In genomic region chr15:67808821-67809220, GRCh38 we compare ENCODE assay signal across 26 cellular contexts. TPM values are rescaled to one million over a fixed set of nuclear protein-coding genes. Genes with fewer than 3 reads are reported as not detected.
"Had no signal": no experiment of that assay in that cellular context is flagged by ENCODE, and none has a peak within 500 bp of the region (broad histone marks: within the 10 kb centered on the region; RNA-seq: fewer than 3 reads in every experiment).

No MANE protein-coding gene starts in this region.

- H3K9me3 ChIP-seq: adrenal gland had no signal

- H3K27ac Mint-ChIP-seq: activated B cell treated with CpG ODN at 0.5 μM for 24 hours; activated CD4-positive, alpha-beta T cell treated with anti-CD3 and anti-CD28 coated beads, Interleukin-2, amount 10 ng/mL, durations not matched to agents 24 days and 14 days; activated naive CD8-positive, alpha-beta T cell treated with anti-CD3 and anti-CD28 coated beads, Interleukin-2, amount 10 ng/mL, durations not matched to agents 7 days and 5 days; activated T-helper 17 cell treated with anti-CD3 and anti-CD28 coated beads, Interleukin-2, amount 50 U/mL, for 72 hours; T-helper 1 cell treated with Interleukin-12 subunit alpha and Interleukin-12 subunit beta and Interleukin-4 antibody, amounts not matched to agents 30 μg/mL and 1 μg/mL, for 36 hours had no signal

- H3K36me3 ChIP-seq: adrenal gland had no signal

- H3K27me3 ChIP-seq: adrenal gland had no signal

- H3K4me1 Mint-ChIP-seq: activated CD4-positive, alpha-beta T cell treated with anti-CD3 and anti-CD28 coated beads, Interleukin-2, amount 10 ng/mL, durations not matched to agents 24 days and 14 days; activated T-helper 17 cell treated with anti-CD3 and anti-CD28 coated beads, Interleukin-2, amount 50 U/mL, for 72 hours had no signal

- H3K4me1 ChIP-seq: adrenal gland had no signal

- H3K27ac ChIP-seq: adrenal gland had no signal

- H3K36me3 Mint-ChIP-seq: activated naive CD8-positive, alpha-beta T cell treated with anti-CD3 and anti-CD28 coated beads, Interleukin-2, amount 10 ng/mL, durations not matched to agents 7 days and 5 days had no signal

- H3K4me3 ChIP-seq: adrenal gland, K562 had no signal

- H3K9me3 Mint-ChIP-seq: activated B cell treated with CpG ODN at 0.5 μM for 24 hours; activated CD4-positive, alpha-beta T cell treated with anti-CD3 and anti-CD28 coated beads, Interleukin-2, amount 10 ng/mL, durations not matched to agents 24 days and 14 days; activated naive CD8-positive, alpha-beta T cell treated with anti-CD3 and anti-CD28 coated beads, Interleukin-2, amount 10 ng/mL, durations not matched to agents 7 days and 5 days; activated T-helper 17 cell treated with anti-CD3 and anti-CD28 coated beads, Interleukin-2, amount 50 U/mL, for 72 hours; T-helper 1 cell treated with Interleukin-12 subunit alpha and Interleukin-12 subunit beta and Interleukin-4 antibody, amounts not matched to agents 30 μg/mL and 1 μg/mL, for 36 hours had no signal

- H3K4me3 Mint-ChIP-seq: activated B cell treated with CpG ODN at 0.5 μM for 24 hours; activated CD4-positive, alpha-beta T cell treated with anti-CD3 and anti-CD28 coated beads, Interleukin-2, amount 10 ng/mL, durations not matched to agents 24 days and 14 days; activated naive CD8-positive, alpha-beta T cell treated with anti-CD3 and anti-CD28 coated beads, Interleukin-2, amount 10 ng/mL, durations not matched to agents 7 days and 5 days; activated T-helper 17 cell treated with anti-CD3 and anti-CD28 coated beads, Interleukin-2, amount 50 U/mL, for 72 hours; T-helper 1 cell treated with Interleukin-12 subunit alpha and Interleukin-12 subunit beta and Interleukin-4 antibody, amounts not matched to agents 30 μg/mL and 1 μg/mL, for 36 hours had no signal

- DNase-seq: activated B cell treated with CpG ODN at 0.5 μM for 24 hours; activated CD4-positive, alpha-beta T cell treated with anti-CD3 and anti-CD28 coated beads for 1 hour; activated CD4-positive, alpha-beta T cell treated with anti-CD3 and anti-CD28 coated beads, Interleukin-2, amount 10 ng/mL, durations not matched to agents 24 days and 14 days; activated CD4-positive, alpha-beta T cell treated with anti-CD3 and anti-CD28 coated beads, Interleukin-2, amount 50 U/mL, for 48 hours; activated naive CD4-positive, alpha-beta T cell treated with anti-CD3 and anti-CD28 coated beads, Interleukin-2, amount 50 U/mL, for 16 hours; activated naive CD8-positive, alpha-beta T cell treated with anti-CD3 and anti-CD28 coated beads, Interleukin-2, amount 10 ng/mL, durations not matched to agents 7 days and 5 days; activated T-cell treated with anti-CD3 and anti-CD28 coated beads, Interleukin-2, amount 50 U/mL, for 48 hours; adrenal gland; anterior cingulate cortex; caudate nucleus; Karpas-422; MM.1S; NCI-H1105; NCI-H1436 treated with DMSO at 0.1 percent for 48 hours; NCI-H187; NCI-H2081; NCI-H510A treated with DMSO at 0.1 percent for 48 hours; NCI-H69; NK-92 treated with Interleukin-12 subunit alpha and Interleukin-12 subunit beta, amount 100 ng/mL, for 24 hours; PC-3; SHP77 treated with DMSO at 0.1 percent for 48 hours; T-helper 9 cell had no signal

- ATAC-seq: activated T-helper 17 cell treated with anti-CD3 and anti-CD28 coated beads, Interleukin-2, amount 50 U/mL, for 72 hours; PC-3 had no signal

- H3K27me3 Mint-ChIP-seq: activated B cell treated with CpG ODN at 0.5 μM for 24 hours; activated T-helper 17 cell treated with anti-CD3 and anti-CD28 coated beads, Interleukin-2, amount 50 U/mL, for 72 hours had no signal

RNA-seq across cellular contexts. Expression of gene SKOR1, which starts 16.5 kb away (rescaled TPM):
- total RNA-seq: SK-MEL-5 had no signal

RNA-seq across cellular contexts. Expression of gene RNU6-1, which starts 31.0 kb away (rescaled TPM):
- total RNA-seq: activated B cell treated with CpG ODN at 0.5 μM for 24 hours; activated CD4-positive, alpha-beta T cell treated with anti-CD3 and anti-CD28 coated beads, Interleukin-2, amount 10 ng/mL, durations not matched to agents 24 days and 14 days; activated naive CD8-positive, alpha-beta T cell treated with anti-CD3 and anti-CD28 coated beads, Interleukin-2, amount 10 ng/mL, durations not matched to agents 7 days and 5 days; activated T-helper 17 cell treated with anti-CD3 and anti-CD28 coated beads, Interleukin-2, amount 50 U/mL, for 72 hours; adrenal gland; K562; PC-3; SK-MEL-5 had no signal
